In genomic region chr16:2520097-2520783, GRCh38 we compare ENCODE assay signal across 1 cellular context.
TF ChIP-seq lines count a peak whose summit lies in the region.

TSS of gene AMDHD2 (plus strand) at chr16:2520371. CDS start at chr16:2520459, 88 bp downstream.

TF ChIP-seq in K562, 482 proteins besides CTCF, POLR2A, EP300 and RAD21 (continued from another document and continues in another):
- TF ChIP-seq, protein P1, sequence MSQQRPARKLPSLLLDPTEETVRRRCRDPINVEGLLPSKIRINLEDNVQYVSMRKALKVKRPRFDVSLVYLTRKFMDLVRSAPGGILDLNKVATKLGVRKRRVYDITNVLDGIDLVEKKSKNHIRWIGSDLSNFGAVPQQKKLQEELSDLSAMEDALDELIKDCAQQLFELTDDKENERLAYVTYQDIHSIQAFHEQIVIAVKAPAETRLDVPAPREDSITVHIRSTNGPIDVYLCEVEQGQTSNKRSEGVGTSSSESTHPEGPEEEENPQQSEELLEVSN (IDR thresholded peaks at IDR 0.05; ENCODE audit: borderline replicate concordance in 1 of 2, extremely low read depth in 1 of 2, insufficient read depth in 1 of 2, insufficient read length in 1 of 2, low read depth in 1 of 2, low read length in 1 of 2, poor library complexity in 1 of 2, severe bottlenecking in 1 of 2): peak; percentile 77 to 94
- TF ChIP-seq ZZZ3 (IDR thresholded peaks at IDR 0.05) (no peak), PHB (CRISPR knock-in tag; IDR thresholded peaks at IDR 0.05) (no peak), SAP30 (IDR thresholded peaks at IDR 0.05; ENCODE audit: borderline replicate concordance, insufficient read depth, low read depth, low read length, poor library complexity, severe bottlenecking) (peak; percentile 69), ZBTB8A (IDR thresholded peaks at IDR 0.05; ENCODE audit: partially characterized antibody) (no peak), ZNF311 (CRISPR knock-in tag; IDR thresholded peaks at IDR 0.05) (no peak), TBL1XR1 (IDR thresholded peaks at IDR 0.05; ENCODE audit: low read length in 2 of 2) (no peak), CBX3 (IDR thresholded peaks at IDR 0.05; ENCODE audit: borderline replicate concordance in 1 of 2, low read length in 2 of 2) (no peak), HNRNPK (IDR thresholded peaks at IDR 0.05; ENCODE audit: low read depth, low read length, poor library complexity, severe bottlenecking) (peak; percentile 47), MBD1 (CRISPR knock-in tag; IDR thresholded peaks at IDR 0.05) (no peak), TSC22D4 (tag; IDR thresholded peaks at IDR 0.05) (no peak), NFE2 (IDR thresholded peaks at IDR 0.05; ENCODE audit: low read depth) (no peak), ZNF316 (IDR thresholded peaks at IDR 0.05) (no peak), ELF1 (tag; IDR thresholded peaks at IDR 0.05) (peak; percentile 82), CXXC5 (CRISPR knock-in tag; IDR thresholded peaks at IDR 0.05) (peak; percentile 78), SNIP1 (IDR thresholded peaks at IDR 0.05; ENCODE audit: low read depth) (no peak), RBM14 (IDR thresholded peaks at IDR 0.05; ENCODE audit: borderline replicate concordance, insufficient read depth, low read depth, low read length) (no peak), ZNF212 (CRISPR knock-in tag; IDR thresholded peaks at IDR 0.05) (no peak), PHF20 (IDR thresholded peaks at IDR 0.05; ENCODE audit: partially characterized antibody) (peak; percentile 70), POLR2G (IDR thresholded peaks at IDR 0.05; ENCODE audit: low read depth, low read length) (peak; percentile 86), ERF (CRISPR knock-in tag; IDR thresholded peaks at IDR 0.05) (0 out of 2 replicates have a peak, but pooled peaks have one; percentile 50), NR0B1 (IDR thresholded peaks at IDR 0.05; ENCODE audit: partially characterized antibody) (no peak), SUPT5H (IDR thresholded peaks at IDR 0.05) (peak; percentile 67), ATF1 (CRISPR knock-in tag; IDR thresholded peaks at IDR 0.05) (0 out of 2 replicates have a peak, but pooled peaks have one; percentile 28), ATF1 (tag; IDR thresholded peaks at IDR 0.05) (no peak), ZNF146 (CRISPR knock-in tag; IDR thresholded peaks at IDR 0.05; ENCODE audit: unreplicated experiment) (no peak), ZNF785 (CRISPR knock-in tag; IDR thresholded peaks at IDR 0.05) (no peak), MTA2 (IDR thresholded peaks at IDR 0.05; ENCODE audit: low read depth) (no peak), PTTG1 (tag; IDR thresholded peaks at IDR 0.05; ENCODE audit: low read depth) (no peak), ZNF507 (tag; conservative IDR thresholded peaks at IDR 0.05) (no peak), TFAM (CRISPR knock-in tag; conservative IDR thresholded peaks at IDR 0.05) (no peak)
- TF ChIP-seq, protein P2, sequence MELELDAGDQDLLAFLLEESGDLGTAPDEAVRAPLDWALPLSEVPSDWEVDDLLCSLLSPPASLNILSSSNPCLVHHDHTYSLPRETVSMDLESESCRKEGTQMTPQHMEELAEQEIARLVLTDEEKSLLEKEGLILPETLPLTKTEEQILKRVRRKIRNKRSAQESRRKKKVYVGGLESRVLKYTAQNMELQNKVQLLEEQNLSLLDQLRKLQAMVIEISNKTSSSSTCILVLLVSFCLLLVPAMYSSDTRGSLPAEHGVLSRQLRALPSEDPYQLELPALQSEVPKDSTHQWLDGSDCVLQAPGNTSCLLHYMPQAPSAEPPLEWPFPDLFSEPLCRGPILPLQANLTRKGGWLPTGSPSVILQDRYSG (tag; conservative IDR thresholded peaks at IDR 0.05; ENCODE audit: low read depth): no peak
- TF ChIP-seq, protein P3, sequence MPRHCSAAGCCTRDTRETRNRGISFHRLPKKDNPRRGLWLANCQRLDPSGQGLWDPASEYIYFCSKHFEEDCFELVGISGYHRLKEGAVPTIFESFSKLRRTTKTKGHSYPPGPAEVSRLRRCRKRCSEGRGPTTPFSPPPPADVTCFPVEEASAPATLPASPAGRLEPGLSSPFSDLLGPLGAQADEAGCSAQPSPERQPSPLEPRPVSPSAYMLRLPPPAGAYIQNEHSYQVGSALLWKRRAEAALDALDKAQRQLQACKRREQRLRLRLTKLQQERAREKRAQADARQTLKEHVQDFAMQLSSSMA (CRISPR knock-in tag; IDR thresholded peaks at IDR 0.05): no peak
- TF ChIP-seq, protein P4, sequence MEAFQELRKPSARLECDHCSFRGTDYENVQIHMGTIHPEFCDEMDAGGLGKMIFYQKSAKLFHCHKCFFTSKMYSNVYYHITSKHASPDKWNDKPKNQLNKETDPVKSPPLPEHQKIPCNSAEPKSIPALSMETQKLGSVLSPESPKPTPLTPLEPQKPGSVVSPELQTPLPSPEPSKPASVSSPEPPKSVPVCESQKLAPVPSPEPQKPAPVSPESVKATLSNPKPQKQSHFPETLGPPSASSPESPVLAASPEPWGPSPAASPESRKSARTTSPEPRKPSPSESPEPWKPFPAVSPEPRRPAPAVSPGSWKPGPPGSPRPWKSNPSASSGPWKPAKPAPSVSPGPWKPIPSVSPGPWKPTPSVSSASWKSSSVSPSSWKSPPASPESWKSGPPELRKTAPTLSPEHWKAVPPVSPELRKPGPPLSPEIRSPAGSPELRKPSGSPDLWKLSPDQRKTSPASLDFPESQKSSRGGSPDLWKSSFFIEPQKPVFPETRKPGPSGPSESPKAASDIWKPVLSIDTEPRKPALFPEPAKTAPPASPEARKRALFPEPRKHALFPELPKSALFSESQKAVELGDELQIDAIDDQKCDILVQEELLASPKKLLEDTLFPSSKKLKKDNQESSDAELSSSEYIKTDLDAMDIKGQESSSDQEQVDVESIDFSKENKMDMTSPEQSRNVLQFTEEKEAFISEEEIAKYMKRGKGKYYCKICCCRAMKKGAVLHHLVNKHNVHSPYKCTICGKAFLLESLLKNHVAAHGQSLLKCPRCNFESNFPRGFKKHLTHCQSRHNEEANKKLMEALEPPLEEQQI (IDR thresholded peaks at IDR 0.05): no peak
- TF ChIP-seq, protein P5, sequence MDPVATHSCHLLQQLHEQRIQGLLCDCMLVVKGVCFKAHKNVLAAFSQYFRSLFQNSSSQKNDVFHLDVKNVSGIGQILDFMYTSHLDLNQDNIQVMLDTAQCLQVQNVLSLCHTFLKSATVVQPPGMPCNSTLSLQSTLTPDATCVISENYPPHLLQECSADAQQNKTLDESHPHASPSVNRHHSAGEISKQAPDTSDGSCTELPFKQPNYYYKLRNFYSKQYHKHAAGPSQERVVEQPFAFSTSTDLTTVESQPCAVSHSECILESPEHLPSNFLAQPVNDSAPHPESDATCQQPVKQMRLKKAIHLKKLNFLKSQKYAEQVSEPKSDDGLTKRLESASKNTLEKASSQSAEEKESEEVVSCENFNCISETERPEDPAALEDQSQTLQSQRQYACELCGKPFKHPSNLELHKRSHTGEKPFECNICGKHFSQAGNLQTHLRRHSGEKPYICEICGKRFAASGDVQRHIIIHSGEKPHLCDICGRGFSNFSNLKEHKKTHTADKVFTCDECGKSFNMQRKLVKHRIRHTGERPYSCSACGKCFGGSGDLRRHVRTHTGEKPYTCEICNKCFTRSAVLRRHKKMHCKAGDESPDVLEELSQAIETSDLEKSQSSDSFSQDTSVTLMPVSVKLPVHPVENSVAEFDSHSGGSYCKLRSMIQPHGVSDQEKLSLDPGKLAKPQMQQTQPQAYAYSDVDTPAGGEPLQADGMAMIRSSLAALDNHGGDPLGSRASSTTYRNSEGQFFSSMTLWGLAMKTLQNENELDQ (CRISPR knock-in tag; IDR thresholded peaks at IDR 0.05; ENCODE audit: borderline replicate concordance): no peak
- TF ChIP-seq, protein P6, sequence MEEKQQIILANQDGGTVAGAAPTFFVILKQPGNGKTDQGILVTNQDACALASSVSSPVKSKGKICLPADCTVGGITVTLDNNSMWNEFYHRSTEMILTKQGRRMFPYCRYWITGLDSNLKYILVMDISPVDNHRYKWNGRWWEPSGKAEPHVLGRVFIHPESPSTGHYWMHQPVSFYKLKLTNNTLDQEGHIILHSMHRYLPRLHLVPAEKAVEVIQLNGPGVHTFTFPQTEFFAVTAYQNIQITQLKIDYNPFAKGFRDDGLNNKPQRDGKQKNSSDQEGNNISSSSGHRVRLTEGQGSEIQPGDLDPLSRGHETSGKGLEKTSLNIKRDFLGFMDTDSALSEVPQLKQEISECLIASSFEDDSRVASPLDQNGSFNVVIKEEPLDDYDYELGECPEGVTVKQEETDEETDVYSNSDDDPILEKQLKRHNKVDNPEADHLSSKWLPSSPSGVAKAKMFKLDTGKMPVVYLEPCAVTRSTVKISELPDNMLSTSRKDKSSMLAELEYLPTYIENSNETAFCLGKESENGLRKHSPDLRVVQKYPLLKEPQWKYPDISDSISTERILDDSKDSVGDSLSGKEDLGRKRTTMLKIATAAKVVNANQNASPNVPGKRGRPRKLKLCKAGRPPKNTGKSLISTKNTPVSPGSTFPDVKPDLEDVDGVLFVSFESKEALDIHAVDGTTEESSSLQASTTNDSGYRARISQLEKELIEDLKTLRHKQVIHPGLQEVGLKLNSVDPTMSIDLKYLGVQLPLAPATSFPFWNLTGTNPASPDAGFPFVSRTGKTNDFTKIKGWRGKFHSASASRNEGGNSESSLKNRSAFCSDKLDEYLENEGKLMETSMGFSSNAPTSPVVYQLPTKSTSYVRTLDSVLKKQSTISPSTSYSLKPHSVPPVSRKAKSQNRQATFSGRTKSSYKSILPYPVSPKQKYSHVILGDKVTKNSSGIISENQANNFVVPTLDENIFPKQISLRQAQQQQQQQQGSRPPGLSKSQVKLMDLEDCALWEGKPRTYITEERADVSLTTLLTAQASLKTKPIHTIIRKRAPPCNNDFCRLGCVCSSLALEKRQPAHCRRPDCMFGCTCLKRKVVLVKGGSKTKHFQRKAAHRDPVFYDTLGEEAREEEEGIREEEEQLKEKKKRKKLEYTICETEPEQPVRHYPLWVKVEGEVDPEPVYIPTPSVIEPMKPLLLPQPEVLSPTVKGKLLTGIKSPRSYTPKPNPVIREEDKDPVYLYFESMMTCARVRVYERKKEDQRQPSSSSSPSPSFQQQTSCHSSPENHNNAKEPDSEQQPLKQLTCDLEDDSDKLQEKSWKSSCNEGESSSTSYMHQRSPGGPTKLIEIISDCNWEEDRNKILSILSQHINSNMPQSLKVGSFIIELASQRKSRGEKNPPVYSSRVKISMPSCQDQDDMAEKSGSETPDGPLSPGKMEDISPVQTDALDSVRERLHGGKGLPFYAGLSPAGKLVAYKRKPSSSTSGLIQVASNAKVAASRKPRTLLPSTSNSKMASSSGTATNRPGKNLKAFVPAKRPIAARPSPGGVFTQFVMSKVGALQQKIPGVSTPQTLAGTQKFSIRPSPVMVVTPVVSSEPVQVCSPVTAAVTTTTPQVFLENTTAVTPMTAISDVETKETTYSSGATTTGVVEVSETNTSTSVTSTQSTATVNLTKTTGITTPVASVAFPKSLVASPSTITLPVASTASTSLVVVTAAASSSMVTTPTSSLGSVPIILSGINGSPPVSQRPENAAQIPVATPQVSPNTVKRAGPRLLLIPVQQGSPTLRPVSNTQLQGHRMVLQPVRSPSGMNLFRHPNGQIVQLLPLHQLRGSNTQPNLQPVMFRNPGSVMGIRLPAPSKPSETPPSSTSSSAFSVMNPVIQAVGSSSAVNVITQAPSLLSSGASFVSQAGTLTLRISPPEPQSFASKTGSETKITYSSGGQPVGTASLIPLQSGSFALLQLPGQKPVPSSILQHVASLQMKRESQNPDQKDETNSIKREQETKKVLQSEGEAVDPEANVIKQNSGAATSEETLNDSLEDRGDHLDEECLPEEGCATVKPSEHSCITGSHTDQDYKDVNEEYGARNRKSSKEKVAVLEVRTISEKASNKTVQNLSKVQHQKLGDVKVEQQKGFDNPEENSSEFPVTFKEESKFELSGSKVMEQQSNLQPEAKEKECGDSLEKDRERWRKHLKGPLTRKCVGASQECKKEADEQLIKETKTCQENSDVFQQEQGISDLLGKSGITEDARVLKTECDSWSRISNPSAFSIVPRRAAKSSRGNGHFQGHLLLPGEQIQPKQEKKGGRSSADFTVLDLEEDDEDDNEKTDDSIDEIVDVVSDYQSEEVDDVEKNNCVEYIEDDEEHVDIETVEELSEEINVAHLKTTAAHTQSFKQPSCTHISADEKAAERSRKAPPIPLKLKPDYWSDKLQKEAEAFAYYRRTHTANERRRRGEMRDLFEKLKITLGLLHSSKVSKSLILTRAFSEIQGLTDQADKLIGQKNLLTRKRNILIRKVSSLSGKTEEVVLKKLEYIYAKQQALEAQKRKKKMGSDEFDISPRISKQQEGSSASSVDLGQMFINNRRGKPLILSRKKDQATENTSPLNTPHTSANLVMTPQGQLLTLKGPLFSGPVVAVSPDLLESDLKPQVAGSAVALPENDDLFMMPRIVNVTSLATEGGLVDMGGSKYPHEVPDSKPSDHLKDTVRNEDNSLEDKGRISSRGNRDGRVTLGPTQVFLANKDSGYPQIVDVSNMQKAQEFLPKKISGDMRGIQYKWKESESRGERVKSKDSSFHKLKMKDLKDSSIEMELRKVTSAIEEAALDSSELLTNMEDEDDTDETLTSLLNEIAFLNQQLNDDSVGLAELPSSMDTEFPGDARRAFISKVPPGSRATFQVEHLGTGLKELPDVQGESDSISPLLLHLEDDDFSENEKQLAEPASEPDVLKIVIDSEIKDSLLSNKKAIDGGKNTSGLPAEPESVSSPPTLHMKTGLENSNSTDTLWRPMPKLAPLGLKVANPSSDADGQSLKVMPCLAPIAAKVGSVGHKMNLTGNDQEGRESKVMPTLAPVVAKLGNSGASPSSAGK (IDR thresholded peaks at IDR 0.05): no peak
- TF ChIP-seq, protein P7, sequence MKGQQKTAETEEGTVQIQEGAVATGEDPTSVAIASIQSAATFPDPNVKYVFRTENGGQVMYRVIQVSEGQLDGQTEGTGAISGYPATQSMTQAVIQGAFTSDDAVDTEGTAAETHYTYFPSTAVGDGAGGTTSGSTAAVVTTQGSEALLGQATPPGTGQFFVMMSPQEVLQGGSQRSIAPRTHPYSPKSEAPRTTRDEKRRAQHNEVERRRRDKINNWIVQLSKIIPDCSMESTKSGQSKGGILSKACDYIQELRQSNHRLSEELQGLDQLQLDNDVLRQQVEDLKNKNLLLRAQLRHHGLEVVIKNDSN (CRISPR knock-in tag; IDR thresholded peaks at IDR 0.05): peak; percentile 95
